8 cellular contexts compared by ENCODE assay signal in genomic region chr21:15729346-15729673, GRCh38. TPM values are rescaled to one million over a fixed set of nuclear protein-coding genes. Genes with fewer than 3 reads are reported as not detected.
DNase-seq lines count a peak whose midpoint lies in the region; ATAC-seq and TF ChIP-seq lines count a peak whose summit lies in the region.

No MANE protein-coding gene starts in this region.

- no peak for TF ChIP-seq EP300 in suprapubic skin (IDR thresholded peaks at IDR 0.05)

- ATAC-seq in HG03432 (IDR thresholded peaks at IDR 0.05; ENCODE audit: unreplicated experiment) (no peak), GM21381 (IDR thresholded peaks at IDR 0.05; ENCODE audit: unreplicated experiment) (no peak)

- H3K4me3 ChIP-seq in kidney epithelial cell (ENCODE audit: low read depth, low read length): peak overlapping the region; percentile 90
- H3K4me3 ChIP-seq in suprapubic skin: peak overlapping the region; percentile 93

- DNase-seq in T-helper 1 cell: no peak
- peak; percentile 16 for DNase-seq in amniotic epithelial cell (ENCODE audit: low read depth)
- no peak for DNase-seq in kidney epithelial cell (ENCODE audit: low read depth)
- no peak for DNase-seq in suprapubic skin (ENCODE audit: low spot score in 2 of 2)
- DNase-seq in UCSD-AML1 (lab: John Stamatoyannopoulos, UW; ENCODE audit: unreplicated experiment): no peak

- H3K4me1 ChIP-seq in suprapubic skin: peaks cover 33% of the 10 kb centered on the region

- H3K36me3 ChIP-seq in kidney epithelial cell (ENCODE audit: control insufficient read depth, insufficient read depth, low read length) (no peaks in the 10 kb centered on the region), suprapubic skin (no peaks in the 10 kb centered on the region)

- H3K27ac ChIP-seq in suprapubic skin: peak overlapping the region; percentile 98

- H3K4me3 Mint-ChIP-seq in T-helper 1 cell treated with Interleukin-12 subunit alpha and Interleukin-12 subunit beta and Interleukin-4 antibody, amounts not matched to agents 30 μg/mL and 1 μg/mL, for 36 hours: peak overlapping the region; percentile 77

- peaks cover 34% of the 10 kb centered on the region for H3K27me3 Mint-ChIP-seq in T-helper 1 cell treated with Interleukin-12 subunit alpha and Interleukin-12 subunit beta and Interleukin-4 antibody, amounts not matched to agents 30 μg/mL and 1 μg/mL, for 36 hours (ENCODE audit: low read depth)

- no peak for TF ChIP-seq POLR2A in suprapubic skin (IDR thresholded peaks at IDR 0.05)

- no peaks in the 10 kb centered on the region for H3K9me3 Mint-ChIP-seq in T-helper 1 cell treated with Interleukin-12 subunit alpha and Interleukin-12 subunit beta and Interleukin-4 antibody, amounts not matched to agents 30 μg/mL and 1 μg/mL, for 36 hours

- H3K27me3 ChIP-seq in kidney epithelial cell (ENCODE audit: control insufficient read depth, insufficient read depth, low read length): no peaks in the 10 kb centered on the region
- no peaks in the 10 kb centered on the region for H3K27me3 ChIP-seq in suprapubic skin

- TF ChIP-seq CTCF in kidney epithelial cell (IDR thresholded peaks at IDR 0.05; ENCODE audit: insufficient read depth, low read length, poor library complexity, severe bottlenecking) (no peak), suprapubic skin (IDR thresholded peaks at IDR 0.05) (no peak)

- peak overlapping the region; percentile 62 for H3K27ac Mint-ChIP-seq in T-helper 1 cell treated with Interleukin-12 subunit alpha and Interleukin-12 subunit beta and Interleukin-4 antibody, amounts not matched to agents 30 μg/mL and 1 μg/mL, for 36 hours

- H3K9me3 ChIP-seq in suprapubic skin: no peaks in the 10 kb centered on the region

- H3K4me1 Mint-ChIP-seq in T-helper 1 cell treated with Interleukin-12 subunit alpha and Interleukin-12 subunit beta and Interleukin-4 antibody, amounts not matched to agents 30 μg/mL and 1 μg/mL, for 36 hours (ENCODE audit: low read depth): peaks cover 24% of the 10 kb centered on the region

- 3% methylated on average over 10 of the region's 11 CpGs for WGBS in suprapubic skin

- H3K36me3 Mint-ChIP-seq in T-helper 1 cell treated with Interleukin-12 subunit alpha and Interleukin-12 subunit beta and Interleukin-4 antibody, amounts not matched to agents 30 μg/mL and 1 μg/mL, for 36 hours (ENCODE audit: low read depth): no peaks in the 10 kb centered on the region

RNA-seq across cellular contexts. Expression of gene USP25, which starts 0.5 kb away (rescaled TPM):
- total RNA-seq in kidney epithelial cell (32.0 and 36.6 TPM in 2 replicates), suprapubic skin (10 to 100 TPM; 32.3 to 44.3 (median 33.4) TPM)
